22 cellular contexts compared by ENCODE assay signal in genomic region chr7:155700847-155701246, GRCh38. TPM values are rescaled to one million over a fixed set of nuclear protein-coding genes. Genes with fewer than 3 reads are reported as not detected.
A peak's percentile ranks its signal among the peaks of the same experiment; 100 is the strongest.
DNase-seq lines count a peak whose midpoint lies in the region; ATAC-seq, FAIRE-seq and TF ChIP-seq lines count a peak whose summit lies in the region.
"Had no signal": no experiment of that assay in that cellular context is flagged by ENCODE, and none has a peak within 500 bp of the region (broad histone marks: within the 10 kb centered on the region; RNA-seq: fewer than 3 reads in every experiment).

No MANE protein-coding gene starts in this region.

- H3K36me3 ChIP-seq in HepG2 (replicated peaks in 1 of 2; ENCODE audit: control insufficient read depth in 1 of 2, insufficient read depth in 2 of 2, low read length in 2 of 2) (peaks cover 16 to 68% of the 10 kb centered on the region in 2 experiments), right lobe of liver (peaks cover 7 to 41% (median 24%) of the 10 kb centered on the region in 4 donors), small intestine (ENCODE audit: control insufficient read depth in 2 of 2, insufficient read depth in 2 of 2, low read length in 2 of 2) (peaks cover 0 to 4% of the 10 kb centered on the region in 2 donors), osteoblast (ENCODE audit: insufficient read depth, low read length) (peaks cover 15% of the 10 kb centered on the region)

- TF ChIP-seq RAD21 in HepG2 (CRISPR knock-in tag; IDR thresholded peaks at IDR 0.05): no peak

- intact Hi-C loops in HepG2 (cut with micrococcal nuclease; ENCODE audit: unreplicated experiment) (no loop called here), right lobe of liver (cut with DNase I) (no loop called here)

- in situ Hi-C loops in HepG2 (cut with HindIII; ENCODE audit: extremely low pct_ligation_motif_present, low pct_unique_long_range_greater_than_20kb): no loop called here

- POLR2A ChIA-PET in HepG2 (lab: Yijun Ruan, JAX): interaction anchor here (1.1 kb wide), 1 partner anchor 57 kb away, joined by 3 read pairs; the partner anchor contains the start of gene RBM33

- H3K9ac ChIP-seq in HepG2 (ENCODE audit: insufficient read depth, low read depth, low read length): no peak overlapping the region
- H3K9ac ChIP-seq: BLaER1 had no signal

- DNase-seq in HepG2 (ENCODE audit: low spot score) (no peak), right lobe of liver (no peak), mesothelial cell of epicardium (ENCODE audit: low spot score in 2 of 2, unreplicated experiment in 2 of 2) (no peak), small intestine (peak; percentile 84), osteoblast (ENCODE audit: insufficient read length, low spot score, missing footprints) (no peak), hepatic stellate cell (ENCODE audit: low spot score) (no peak)
- DNase-seq: CD4-positive, alpha-beta T cell; CD8-positive, alpha-beta memory T cell; DMS53; DMS79 treated with DMSO at 0.1 percent for 48 hours; GF-D8; H7; HCEC 1CT had no signal

- H3K4me3 Mint-ChIP-seq in mesothelial cell of epicardium: no peak overlapping the region
- H3K4me3 Mint-ChIP-seq: B cell; CD4-positive, alpha-beta T cell; CD8-positive, alpha-beta memory T cell had no signal

- no TSS peak for BruUV-seq in HepG2 (replicated peaks; lab: Mats Ljungman, UMichigan)

- CTCF ChIA-PET in HepG2 (lab: Yijun Ruan, JAX; ENCODE audit: low intra/inter-chr PET ratio, low total read pairs): no interaction called here

- peaks cover 22% of the 10 kb centered on the region for H3K36me3 Mint-ChIP-seq in mesothelial cell of epicardium

- FAIRE-seq in HepG2 (lab: Jason Lieb, UNC): no peak
- no peak for FAIRE-seq in small intestine (lab: Jason Lieb, UNC)
- FAIRE-seq: A204.1, GM12891, GM18507, H1 had no signal

- peaks cover 3% of the 10 kb centered on the region for H3K4me1 Mint-ChIP-seq in mesothelial cell of epicardium

- peak overlapping the region; percentile 26 for H3K27ac Mint-ChIP-seq in mesothelial cell of epicardium
- H3K27ac Mint-ChIP-seq: B cell; CD4-positive, alpha-beta T cell had no signal

- no peak overlapping the region for H3K4me2 ChIP-seq in HepG2 (ENCODE audit: low read depth, low read length)
- H3K4me2 ChIP-seq in osteoblast (ENCODE audit: insufficient read depth, low read length): no peak overlapping the region
- H3K4me2 ChIP-seq: BLaER1 had no signal

- H3K27ac ChIP-seq in HepG2 (ENCODE audit: extremely low read length, insufficient read depth, low read length): no peak overlapping the region
- no peak overlapping the region for H3K27ac ChIP-seq in right lobe of liver
- no peak overlapping the region for H3K27ac ChIP-seq in small intestine (ENCODE audit: low read depth in 1 of 2, low read length in 1 of 2)
- H3K27ac ChIP-seq in osteoblast (ENCODE audit: low read depth, low read length): no peak overlapping the region
- H3K27ac ChIP-seq: 22Rv1, BLaER1, C4-2B had no signal

- no peak for TF ChIP-seq POLR2A in HepG2 (IDR thresholded peaks at IDR 0.05; ENCODE audit: insufficient read depth in 1 of 2, low read depth in 2 of 2, low read length in 2 of 2)
- TF ChIP-seq POLR2A in right lobe of liver (IDR thresholded peaks at IDR 0.05): no peak

- TF ChIP-seq EP300 in HepG2 (IDR thresholded peaks at IDR 0.05; ENCODE audit: low read depth in 2 of 2, low read length in 2 of 2) (no peak), HepG2 (CRISPR knock-in tag; IDR thresholded peaks at IDR 0.05; ENCODE audit: borderline replicate concordance) (no peak)

- H3K9me3 Mint-ChIP-seq in mesothelial cell of epicardium: no peaks in the 10 kb centered on the region
- H3K9me3 Mint-ChIP-seq: CD4-positive, alpha-beta T cell had no signal

- ATAC-seq in HepG2 (no peak), right lobe of liver (no peak), GM21367 (IDR thresholded peaks at IDR 0.05; ENCODE audit: unreplicated experiment) (no peak)

- H3K9me3 ChIP-seq in HepG2 (ENCODE audit: low read length) (no peaks in the 10 kb centered on the region), right lobe of liver (no peaks in the 10 kb centered on the region), small intestine (ENCODE audit: control insufficient read depth, low read depth) (no peaks in the 10 kb centered on the region), osteoblast (ENCODE audit: low read depth, low read length) (no peaks in the 10 kb centered on the region)
- H3K9me3 ChIP-seq: BLaER1 had no signal

- peaks cover 17% of the 10 kb centered on the region for H4K20me1 ChIP-seq in HepG2 (ENCODE audit: insufficient read depth, low read length)
- H4K20me1 ChIP-seq in osteoblast (ENCODE audit: insufficient read depth, low read length): peaks cover 30% of the 10 kb centered on the region

- H3K79me2 ChIP-seq in HepG2 (ENCODE audit: insufficient read depth, low read length): peaks cover 46% of the 10 kb centered on the region
- H3K79me2 ChIP-seq in osteoblast (ENCODE audit: insufficient read depth, low read length): peaks cover 50% of the 10 kb centered on the region

- H2AFZ ChIP-seq in HepG2 (ENCODE audit: low read length) (no peak overlapping the region), osteoblast (ENCODE audit: low read length) (no peak overlapping the region)

- peaks cover 23% of the 10 kb centered on the region for H3K4me1 ChIP-seq in HepG2 (ENCODE audit: insufficient read depth, low read length)
- H3K4me1 ChIP-seq in right lobe of liver: no peaks in the 10 kb centered on the region
- peaks cover 0 to 7% of the 10 kb centered on the region in 2 donors for H3K4me1 ChIP-seq in small intestine (ENCODE audit: control insufficient read depth in 2 of 2, insufficient read depth in 1 of 2, low read depth in 1 of 2, low read length in 1 of 2)
- H3K4me1 ChIP-seq in osteoblast (ENCODE audit: insufficient read depth, low read length): no peaks in the 10 kb centered on the region
- H3K4me1 ChIP-seq: BLaER1 had no signal

- no peak for TF ChIP-seq CTCF in HepG2 (CRISPR knock-in tag; IDR thresholded peaks at IDR 0.05)
- no peak for TF ChIP-seq CTCF in right lobe of liver (IDR thresholded peaks at IDR 0.05)
- no peak for TF ChIP-seq CTCF in mesothelial cell of epicardium (IDR thresholded peaks at IDR 0.05; ENCODE audit: unreplicated experiment)
- no peak for TF ChIP-seq CTCF in osteoblast (IDR thresholded peaks at IDR 0.05; ENCODE audit: extremely low read depth, low read depth, low read length)

- no peak overlapping the region for H3K4me3 ChIP-seq in HepG2 (replicated peaks in 1 of 3; ENCODE audit: insufficient read depth in 1 of 3, low read depth in 2 of 3, low read length in 3 of 3)
- no peak overlapping the region for H3K4me3 ChIP-seq in right lobe of liver
- H3K4me3 ChIP-seq in small intestine (ENCODE audit: low read depth in 1 of 2, low read length in 2 of 2): no peak overlapping the region
- H3K4me3 ChIP-seq in osteoblast (ENCODE audit: insufficient read depth, low read length): no peak overlapping the region
- H3K4me3 ChIP-seq: BLaER1 had no signal

- H3K27me3 ChIP-seq in HepG2 (ENCODE audit: control insufficient read depth in 1 of 2, insufficient read depth in 2 of 2, low read length in 2 of 2) (no peaks in the 10 kb centered on the region), right lobe of liver (no peaks in the 10 kb centered on the region), small intestine (ENCODE audit: control insufficient read depth in 2 of 2, insufficient read depth in 2 of 2, low read length in 2 of 2) (no peaks in the 10 kb centered on the region), osteoblast (ENCODE audit: insufficient read depth, low read length) (no peaks in the 10 kb centered on the region)
- H3K27me3 ChIP-seq: BLaER1 had no signal

- no peaks in the 10 kb centered on the region for H3K27me3 Mint-ChIP-seq in mesothelial cell of epicardium (ENCODE audit: low read depth)
- H3K27me3 Mint-ChIP-seq: B cell; CD4-positive, alpha-beta T cell; CD8-positive, alpha-beta memory T cell had no signal

- WGBS in HepG2 (ENCODE audit: low lambda C conversion rate): 98% methylated on average over 6 of the region's 6 CpGs
- WGBS in right lobe of liver (ENCODE audit: insufficient coverage, low coverage, low lambda C conversion rate, missing lambda C conversion rate): 92% methylated on average over 6 of the region's 6 CpGs
- 18 to 62% (median 44%) methylated on average over 6 of the region's 6 CpGs for WGBS in small intestine, 3 donors

TF ChIP-seq in HepG2, 621 proteins besides CTCF, POLR2A, EP300 and RAD21:
- TF ChIP-seq RBM22 (optimal IDR thresholded peaks at IDR 0.05; ENCODE audit: low read length) (peak; percentile 34), ZFP82 (CRISPR knock-in tag; IDR thresholded peaks at IDR 0.05; ENCODE audit: borderline replicate concordance) (no peak)

RNA-seq across cellular contexts. Expression of gene RBM33, which starts 56.4 kb away (rescaled TPM):
- total RNA-seq in HepG2 (2016; rRNA removed; fragmentation: Illumina TruSeq; extraction: Trizol) (22.3 and 28.9 TPM in 2 replicates), right lobe of liver (10 to 100 TPM; 24.9 to 55.1 (median 32.0) TPM), mesothelial cell of epicardium (83.4 to 91.9 TPM (median 91.5 TPM) in 3 replicates), osteoblast (25.0 and 27.5 TPM in 2 replicates)
- total RNA-seq in HepG2 (2016; cell fraction: cytosol; rRNA removed; fragmentation: Illumina TruSeq; extraction: Trizol; ENCODE audit: low read depth): 316 and 350 TPM in 2 replicates
- 18.9 and 26.2 TPM in 2 replicates for total RNA-seq in HepG2 (2016; cell fraction: insoluble cytoplasmic fraction; rRNA removed; fragmentation: Illumina TruSeq; extraction: Trizol)
- total RNA-seq in HepG2 (2016; cell fraction: membrane; rRNA removed; fragmentation: Illumina TruSeq; extraction: Trizol): 57.6 and 59.9 TPM in 2 replicates
- total RNA-seq in HepG2 (2016; cell fraction: nucleus; rRNA removed; fragmentation: Illumina TruSeq; extraction: Trizol): 50.1 and 55.5 TPM in 2 replicates
- polyA plus RNA-seq in HepG2 (2011; rRNA removed) (12.4 TPM in 2 replicates), small intestine (10 to 100 TPM in 2 of 3 donors, 1 to 10 TPM in 1; 7.8 to 19.1 (median 11.2) TPM)
- polyA plus RNA-seq in HepG2 (2011; cell fraction: cytosol; rRNA removed): 5.1 and 5.5 TPM in 2 replicates
- 79.7 and 90.7 TPM in 2 replicates for polyA plus RNA-seq in HepG2 (2011; cell fraction: nucleus; rRNA removed)
- 26.4 and 28.0 TPM in 2 replicates for polyA plus RNA-seq in HepG2 (2012)
- polyA plus RNA-seq in HepG2 (2016; cell fraction: cytosol; fragmentation: Illumina TruSeq; extraction: Trizol; ENCODE audit: low read depth): 3.1 and 3.3 TPM in 2 replicates
- polyA plus RNA-seq in HepG2 (2016; cell fraction: insoluble cytoplasmic fraction; fragmentation: Illumina TruSeq; extraction: Trizol; ENCODE audit: low read depth): 10.1 and 11.9 TPM in 2 replicates
- 4.5 and 4.7 TPM in 2 replicates for polyA plus RNA-seq in HepG2 (2016; cell fraction: membrane; fragmentation: Illumina TruSeq; extraction: Trizol; ENCODE audit: low read depth)
- polyA plus RNA-seq in HepG2 (2016; cell fraction: nucleus; fragmentation: Illumina TruSeq; extraction: Trizol; ENCODE audit: insufficient read depth, low read depth): 38.9 and 41.2 TPM in 2 replicates
- 18.7 and 23.4 TPM in 2 replicates for polyA minus RNA-seq in HepG2 (2011; rRNA and poly(A)+ RNA removed; ENCODE audit: low replicate concordance)
- 21.6 and 23.1 TPM in 2 replicates for polyA minus RNA-seq in HepG2 (2011; cell fraction: cytosol; rRNA and poly(A)+ RNA removed)
- polyA minus RNA-seq in HepG2 (2011; cell fraction: nucleus; rRNA and poly(A)+ RNA removed): 99.0 and 111 TPM in 2 replicates
